5 cellular contexts compared by ENCODE assay signal in genomic region chr5:176245489-176245888, GRCh38. TPM values are rescaled to one million over a fixed set of nuclear protein-coding genes. Genes with fewer than 3 reads are reported as not detected.
DNase-seq lines count a peak whose midpoint lies in the region; ATAC-seq, FAIRE-seq and TF ChIP-seq lines count a peak whose summit lies in the region.
"Not testable (repeated sequence)": the region's sequence is repeated elsewhere in the genome, so short reads cannot be mapped to it uniquely, and the experiment has no call there.

No MANE protein-coding gene starts in this region.

- H3K36me3 ChIP-seq in hepatocyte (replicated peaks; ENCODE audit: insufficient read depth, low read depth); mucosa of descending colon (ENCODE audit: low read depth); small intestine (ENCODE audit: control insufficient read depth in 2 of 2, insufficient read depth in 2 of 2, low read length in 2 of 2): not testable (repeated sequence)

- intact Hi-C loops in mucosa of descending colon (cut with DNase I, micrococcal nuclease), result not testable (repeated sequence)

- 72% methylated on average over 5 of the region's 5 CpGs for WGBS in hepatocyte (ENCODE audit: low lambda C conversion rate, missing lambda C conversion rate)
- 21 to 61% (median 47%) methylated on average over 4 of the region's 5 CpGs for WGBS in small intestine, 3 donors

- H3K9me3 ChIP-seq in hepatocyte (ENCODE audit: low read depth); mucosa of descending colon; small intestine (ENCODE audit: control insufficient read depth, low read depth): not testable (repeated sequence)

- not testable (repeated sequence) for H3K4me1 ChIP-seq in hepatocyte (ENCODE audit: insufficient read depth); mucosa of descending colon (ENCODE audit: low read depth); small intestine (ENCODE audit: control insufficient read depth in 2 of 2, insufficient read depth in 1 of 2, low read depth in 1 of 2, low read length in 1 of 2)

- not testable (repeated sequence) for H3K9me2 ChIP-seq in hepatocyte (replicated peaks; ENCODE audit: insufficient read depth)

- DNase-seq in NCI-H1105 treated with DMSO at 0.1 percent for 48 hours (lab: John Stamatoyannopoulos, UW) (peak; percentile 5), amniotic epithelial cell (ENCODE audit: low read depth) (peak; percentile 31), small intestine (peak; percentile 6)
- not testable (repeated sequence) for DNase-seq in hepatocyte (ENCODE audit: low spot score); mucosa of descending colon

- not testable (repeated sequence) for H3K4me3 ChIP-seq in hepatocyte; mucosa of descending colon; small intestine (ENCODE audit: low read depth in 1 of 2, low read length in 2 of 2)

- not testable (repeated sequence) for H4K20me1 ChIP-seq in hepatocyte (ENCODE audit: insufficient read depth, poor library complexity, severe bottlenecking)

- H3K4me2 ChIP-seq in hepatocyte, result peak overlapping the region; percentile 56

- ATAC-seq in mucosa of descending colon, result peak; percentile 64

- H3K27ac ChIP-seq in hepatocyte; small intestine (ENCODE audit: low read depth in 1 of 2, low read length in 1 of 2): not testable (repeated sequence)

- not testable (repeated sequence) for H3K27me3 ChIP-seq in hepatocyte; small intestine (ENCODE audit: control insufficient read depth in 2 of 2, insufficient read depth in 2 of 2, low read length in 2 of 2)

- not testable (repeated sequence) for TF ChIP-seq CTCF in hepatocyte (IDR thresholded peaks at IDR 0.05; ENCODE audit: poor library complexity); mucosa of descending colon (IDR thresholded peaks at IDR 0.05)

- FAIRE-seq in small intestine (lab: Jason Lieb, UNC), result not testable (repeated sequence)

- H2AFZ ChIP-seq in hepatocyte, result not testable (repeated sequence)

- H3K79me2 ChIP-seq in hepatocyte, result peaks cover 55% of the 10 kb centered on the region

RNA-seq across cellular contexts. Expression of gene SIMC1, which starts 7.3 kb away (rescaled TPM):
- total RNA-seq in hepatocyte (27.0 and 34.7 TPM in 2 replicates), mucosa of descending colon (10 to 100 TPM; 22.5 to 26.7 (median 26.0) TPM)
- polyA plus RNA-seq in hepatocyte (37.6 and 44.2 TPM in 2 replicates), small intestine (10 to 100 TPM in 1 of 3 donors, 1 to 10 TPM in 2; 5.9 to 12.1 (median 9.5) TPM)
